Comparison of ENCODE assay signal across 30 cellular contexts in the genomic region with DNA sequence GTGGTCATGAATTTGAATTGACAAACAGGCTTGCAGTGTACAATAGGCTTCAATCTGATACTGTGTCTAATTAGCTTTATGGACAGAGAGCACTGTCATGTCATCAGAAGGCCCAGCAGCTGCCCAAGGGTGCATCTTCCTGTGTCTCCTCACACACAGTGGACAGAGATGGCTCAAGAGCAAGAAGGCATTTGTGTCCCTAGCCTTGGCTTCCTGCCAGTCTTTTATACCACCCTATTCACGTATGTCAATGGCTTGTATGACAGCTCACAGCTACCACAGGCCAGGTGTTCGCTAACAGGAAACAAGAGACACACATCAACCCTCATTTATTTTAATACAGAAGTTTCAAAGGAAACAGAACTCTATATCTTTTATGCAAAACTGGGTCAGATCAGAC.
A peak's percentile ranks its signal among the peaks of the same experiment; 100 is the strongest.
DNase-seq lines count a peak whose midpoint lies in the region; ATAC-seq and TF ChIP-seq lines count a peak whose summit lies in the region.
"Had no signal": no experiment of that assay in that cellular context is flagged by ENCODE, and none has a peak within 500 bp of the region (broad histone marks: within the 10 kb centered on the region; RNA-seq: fewer than 3 reads in every experiment).

No MANE protein-coding gene starts in this region.

- no peak for TF ChIP-seq CTCF in colonic mucosa (IDR thresholded peaks at IDR 0.05)
- no peak for TF ChIP-seq CTCF in GM13976 (IDR thresholded peaks at IDR 0.05; ENCODE audit: borderline replicate concordance, control extremely low read depth, extremely low read depth, insufficient read depth, missing control alignments)

- in situ Hi-C loops in GM13976 (cut with MboI; ENCODE audit: low sequenced_read_pairs, unreplicated experiment), result no loop called here

- H3K4me3 Mint-ChIP-seq in natural killer cell treated with Interleukin-12 subunit alpha and Interleukin-12 subunit beta and Interleukin-15 and Interleukin-18, amount 100 ng/mL, for 72 hours, result no peak overlapping the region
- H3K4me3 Mint-ChIP-seq: activated T-cell treated with anti-CD3 and anti-CD28 coated beads, Interleukin-2, amount 50 U/mL, for 72 hours; IgD-negative memory B cell; nephron; stimulated activated memory B cell treated with anti-CD40 and anti-IgM and Interleukin-4, amounts not matched to agents 10 μg/mL and 1 μg/mL and 100 μg/mL, for 72 hours had no signal

- no peaks in the 10 kb centered on the region for H3K27me3 Mint-ChIP-seq in natural killer cell treated with Interleukin-12 subunit alpha and Interleukin-12 subunit beta and Interleukin-15 and Interleukin-18, amount 100 ng/mL, for 72 hours
- H3K27me3 Mint-ChIP-seq: IgD-negative memory B cell; stimulated activated memory B cell treated with anti-CD40 and anti-IgM and Interleukin-4, amounts not matched to agents 10 μg/mL and 1 μg/mL and 100 μg/mL, for 72 hours had no signal

- H3K9me3 Mint-ChIP-seq in natural killer cell treated with Interleukin-12 subunit alpha and Interleukin-12 subunit beta and Interleukin-15 and Interleukin-18, amount 100 ng/mL, for 72 hours, result peaks cover 8% of the 10 kb centered on the region

- H3K9me3 ChIP-seq in colonic mucosa, result no peaks in the 10 kb centered on the region
- H3K9me3 ChIP-seq: gastrocnemius medialis had no signal

- intact Hi-C loops in colonic mucosa (cut with DNase I), result loop anchor here (10.0 kb wide), 1 partner anchor 361 kb away; no protein-coding TSS in a partner anchor

- ATAC-seq in GM21576 (IDR thresholded peaks at IDR 0.05; ENCODE audit: unreplicated experiment), result no peak
- ATAC-seq in natural killer cell treated with Interleukin-12 subunit alpha and Interleukin-12 subunit beta and Interleukin-15 and Interleukin-18, amount 100 ng/mL, for 72 hours, result no peak
- ATAC-seq: activated CD4-positive, CD25-positive, alpha-beta regulatory T cell treated with anti-CD3 and anti-CD28 coated beads, Interleukin-2, amount 50 U/mL, for 24 hours; activated T-cell treated with anti-CD3 and anti-CD28 coated beads, Interleukin-2, amount 50 U/mL, for 72 hours; gastrocnemius medialis; stimulated activated memory B cell treated with anti-CD40 and anti-IgM and Interleukin-4, amounts not matched to agents 10 μg/mL and 1 μg/mL and 100 μg/mL, for 72 hours; upper lobe of right lung had no signal

- DNase-seq in DMS153 treated with DMSO at 0.1 percent for 48 hours (lab: John Stamatoyannopoulos, UW; ENCODE audit: unreplicated experiment) (peak; percentile 79), NAMALWA (ENCODE audit: low spot score) (peak; percentile 3), NCI-H748 treated with DMSO at 0.1 percent for 48 hours (lab: John Stamatoyannopoulos, UW) (peak; percentile 84), colonic mucosa (peak; percentile 29), AG08396 (ENCODE audit: low spot score) (no peak), GM13976 (ENCODE audit: low spot score) (no peak)
- DNase-seq in natural killer cell treated with Interleukin-12 subunit alpha and Interleukin-12 subunit beta and Interleukin-15 and Interleukin-18, amount 100 ng/mL, for 72 hours (ENCODE audit: low spot score), result no peak
- DNase-seq: activated CD4-positive, alpha-beta T cell treated with anti-CD3 and anti-CD28 coated beads, Interleukin-2, amount 50 U/mL, for 4 hours; activated T-cell treated with anti-CD3 and anti-CD28 coated beads, Interleukin-2, amount 50 U/mL, for 72 hours; C1 segment of cervical spinal cord; COR-L47; DMS79 treated with DMSO at 0.1 percent for 48 hours; effector CD4-positive, alpha-beta T cell; gastrocnemius medialis; GDM1; kidney glomerular epithelial cell; NCI-H1092; NCI-H2171; NCI-H524; T-helper 2 cell; upper lobe of right lung had no signal

- H3K27ac ChIP-seq in colonic mucosa, result no peak overlapping the region
- H3K27ac ChIP-seq: ascending aorta, gastrocnemius medialis, RWPE1, suprapubic skin, upper lobe of right lung had no signal

- no peaks in the 10 kb centered on the region for H3K36me3 ChIP-seq in colonic mucosa
- H3K36me3 ChIP-seq: ascending aorta, gastrocnemius medialis, suprapubic skin, upper lobe of right lung had no signal

- H3K4me1 Mint-ChIP-seq in natural killer cell treated with Interleukin-12 subunit alpha and Interleukin-12 subunit beta and Interleukin-15 and Interleukin-18, amount 100 ng/mL, for 72 hours (ENCODE audit: low read depth in 2 of 2), result no peaks in the 10 kb centered on the region
- H3K4me1 Mint-ChIP-seq: IgD-negative memory B cell; nephron; stimulated activated memory B cell treated with anti-CD40 and anti-IgM and Interleukin-4, amounts not matched to agents 10 μg/mL and 1 μg/mL and 100 μg/mL, for 72 hours had no signal

- H3K4me3 ChIP-seq in colonic mucosa, result no peak overlapping the region
- H3K4me3 ChIP-seq: ascending aorta, gastrocnemius medialis, lung, suprapubic skin, upper lobe of right lung had no signal

- H3K4me1 ChIP-seq in colonic mucosa, result no peaks in the 10 kb centered on the region
- H3K4me1 ChIP-seq: ascending aorta, gastrocnemius medialis, suprapubic skin, upper lobe of right lung had no signal

- no peaks in the 10 kb centered on the region for H3K27me3 ChIP-seq in colonic mucosa
- H3K27me3 ChIP-seq: ascending aorta, gastrocnemius medialis, suprapubic skin, upper lobe of right lung had no signal

- no peak overlapping the region for H3K9ac ChIP-seq in colonic mucosa (ENCODE audit: low read depth in 2 of 2, low read length in 2 of 2)

- no peaks in the 10 kb centered on the region for H3K36me3 Mint-ChIP-seq in natural killer cell treated with Interleukin-12 subunit alpha and Interleukin-12 subunit beta and Interleukin-15 and Interleukin-18, amount 100 ng/mL, for 72 hours
- H3K36me3 Mint-ChIP-seq: IgD-negative memory B cell; stimulated activated memory B cell treated with anti-CD40 and anti-IgM and Interleukin-4, amounts not matched to agents 10 μg/mL and 1 μg/mL and 100 μg/mL, for 72 hours had no signal

- H3K27ac Mint-ChIP-seq in natural killer cell treated with Interleukin-12 subunit alpha and Interleukin-12 subunit beta and Interleukin-15 and Interleukin-18, amount 100 ng/mL, for 72 hours, result no peak overlapping the region
- H3K27ac Mint-ChIP-seq: activated T-cell treated with anti-CD3 and anti-CD28 coated beads, Interleukin-2, amount 50 U/mL, for 72 hours; nephron; stimulated activated memory B cell treated with anti-CD40 and anti-IgM and Interleukin-4, amounts not matched to agents 10 μg/mL and 1 μg/mL and 100 μg/mL, for 72 hours had no signal

Comparison
In these comparisons a context has a peak if more than half of its experiments do, and no peak if none do; other contexts are left out.
1. DNase-seq: peak in DMS153 treated with DMSO at 0.1 percent for 48 hours (single experiment), NAMALWA (single experiment), NCI-H748 treated with DMSO at 0.1 percent for 48 hours (single experiment) and colonic mucosa (single experiment); none in AG08396 (single experiment), natural killer cell treated with Interleukin-12 subunit alpha and Interleukin-12 subunit beta and Interleukin-15 and Interleukin-18, amount 100 ng/mL, for 72 hours (single experiment) and GM13976 (single experiment).